Comparison of ENCODE assay signal across 11 cellular contexts in genomic region chr6:169112483-169113320, GRCh38.
DNase-seq lines count a peak whose midpoint lies in the region; ATAC-seq, FAIRE-seq and TF ChIP-seq lines count a peak whose summit lies in the region.
"Had no signal": no experiment of that assay in that cellular context is flagged by ENCODE, and none has a peak within 500 bp of the region (broad histone marks: within the 10 kb centered on the region; RNA-seq: fewer than 3 reads in every experiment).

No MANE protein-coding gene starts in this region.

- H3K4me1 Mint-ChIP-seq in GM23338: peaks cover 26% of the 10 kb centered on the region

- no peak overlapping the region for H3K9ac ChIP-seq in H1 (replicated peaks in 1 of 4; ENCODE audit: extremely low read depth in 1 of 4, low read depth in 3 of 4, low read length in 3 of 4)

- H3K79me1 ChIP-seq in H1 (ENCODE audit: low read depth, low read length): no peaks in the 10 kb centered on the region

- H3K4me1 ChIP-seq in GM23338 (ENCODE audit: insufficient read depth): peaks cover 11% of the 10 kb centered on the region; the same call in 1 of the 2 replicates
- H3K4me1 ChIP-seq in H1 (replicated peaks in 1 of 4; ENCODE audit: control insufficient read depth in 3 of 4, insufficient read depth in 4 of 4, low read length in 3 of 4): peaks cover 0 to 16% (median 4%) of the 10 kb centered on the region in 4 experiments; a peak in 3 of 7 replicates
- H3K4me1 ChIP-seq: left lung had no signal

- H2AFZ ChIP-seq in GM23338 (no peak overlapping the region), H1 (ENCODE audit: low read length) (no peak overlapping the region)

- TF ChIP-seq RAD21 in H1 (IDR thresholded peaks at IDR 0.05 in 1 of 2, conservative IDR thresholded peaks at IDR 0.05 in 1 of 2; ENCODE audit: low read depth in 2 of 2, low read length in 2 of 2): no peak

- H3K27ac ChIP-seq in GM23338 (ENCODE audit: low read depth) (no peak overlapping the region), H1 (ENCODE audit: low read depth, low read length) (no peak overlapping the region)
- H3K27ac ChIP-seq: left lung had no signal

- no peak overlapping the region for H2BK20ac ChIP-seq in H1 (ENCODE audit: low read length)

- CTCF ChIA-PET in H1 (lab: Charles Lee; ENCODE audit: partially characterized antibody): interaction anchor here (1.4 kb wide), 1 partner anchor 9 kb away, joined by 3 read pairs; no protein-coding TSS in a partner anchor

- no peak overlapping the region for H3K4me3 Mint-ChIP-seq in GM23338

- H3K18ac ChIP-seq in H1 (ENCODE audit: extremely low read depth, low read length): no peak overlapping the region; the same call in 1 of the 2 replicates

- peak overlapping the region; percentile 71; the same call in 1 of the 2 replicates for H2BK12ac ChIP-seq in H1 (ENCODE audit: low read depth, low read length)

- H3K27me3 ChIP-seq in GM23338 (ENCODE audit: insufficient read depth): no peaks in the 10 kb centered on the region
- no peaks in the 10 kb centered on the region for H3K27me3 ChIP-seq in H1 (replicated peaks in 1 of 4; ENCODE audit: control insufficient read depth in 3 of 4, extremely low read depth in 1 of 4, insufficient read depth in 3 of 4, low read length in 3 of 4)
- H3K27me3 ChIP-seq: left lung had no signal

- no peaks in the 10 kb centered on the region for H4K20me1 ChIP-seq in GM23338 (replicated peaks; ENCODE audit: insufficient read depth)
- H4K20me1 ChIP-seq in H1 (replicated peaks in 1 of 2; ENCODE audit: control insufficient read depth in 1 of 2, insufficient read depth in 2 of 2, low read length in 2 of 2): no peaks in the 10 kb centered on the region

- H3K14ac ChIP-seq in H1 (ENCODE audit: insufficient read length): no peak overlapping the region

- peaks cover 26% of the 10 kb centered on the region for H3K36me3 Mint-ChIP-seq in GM23338 (ENCODE audit: low read depth)

- H2BK5ac ChIP-seq in H1 (ENCODE audit: low read depth, low read length): 0 out of 2 replicates have a peak overlapping the region, but pooled peaks have one; percentile 24

- H3K9me3 Mint-ChIP-seq in GM23338: peaks cover 24% of the 10 kb centered on the region

- H3K4me3 ChIP-seq in GM23338: no peak overlapping the region
- H3K4me3 ChIP-seq in H1 (ENCODE audit: extremely low read depth in 1 of 4, insufficient read depth in 2 of 4, low read depth in 3 of 4, low read length in 4 of 4): peak overlapping the region in 1 of 4 experiments; percentile 27; a peak in 1 of 8 replicates
- H3K4me3 ChIP-seq: left lung had no signal

- H3K27ac Mint-ChIP-seq in GM23338: no peak overlapping the region
- H3K27ac Mint-ChIP-seq: progenitor cell of endocrine pancreas had no signal

- WGBS in H1 (ENCODE audit: extremely low coverage in 1 of 2, insufficient coverage in 1 of 2, insufficient read length in 1 of 2, insufficient replicate concordance in 2 of 2, low coverage in 1 of 2, low lambda C conversion rate in 2 of 2, missing lambda C conversion rate in 1 of 2), 2 experiments: 22% methylated on average over 10 of the region's 10 CpGs; no CpG with 5 or more reads in 1 of the 2 experiments

- ATAC-seq in GM18870 (IDR thresholded peaks at IDR 0.05; ENCODE audit: unreplicated experiment) (peak; percentile 69), GM23338 (peak; percentile 77), HG03442 (IDR thresholded peaks at IDR 0.05; ENCODE audit: unreplicated experiment) (peak; percentile 86)
- ATAC-seq: left lung had no signal

- peaks cover 13% of the 10 kb centered on the region; the same call in 1 of the 2 replicates for H3K9me2 ChIP-seq in GM23338 (ENCODE audit: insufficient read depth)

- H2AK5ac ChIP-seq in H1 (ENCODE audit: low read depth, low read length): no peak overlapping the region

- H3K56ac ChIP-seq in H1 (replicated peaks; ENCODE audit: insufficient read length, low read depth, low read length): no peak overlapping the region

- H3F3A ChIP-seq in GM23338 (replicated peaks; ENCODE audit: low read depth): no peaks in the 10 kb centered on the region

- H3K4ac ChIP-seq in H1 (replicated peaks; ENCODE audit: insufficient read length, low read depth, low read length): no peak overlapping the region

- H3K23ac ChIP-seq in H1 (ENCODE audit: insufficient read length): no peak overlapping the region

- no peak overlapping the region for H2BK15ac ChIP-seq in H1 (ENCODE audit: low read length)

- peaks cover 10 to 16% of the 10 kb centered on the region in 2 experiments; a peak in 3 of 4 replicates for H3K9me3 ChIP-seq in H1 (ENCODE audit: insufficient read depth in 2 of 2, low read depth in 1 of 2, low read length in 1 of 2)
- H3K9me3 ChIP-seq: left lung had no signal

- FAIRE-seq in H1 (lab: Jason Lieb, UNC) (peak; percentile 60), D721Med (lab: Jason Lieb, UNC) (no peak)

- POLR2A ChIA-PET in H1 (lab: Charles Lee; ENCODE audit: partially characterized antibody): interaction anchor here (0.7 kb wide), 1 partner anchor 27 kb away, joined by 4 read pairs; no protein-coding TSS in a partner anchor

- H4K5ac ChIP-seq in H1 (ENCODE audit: insufficient read length, low read depth, low read length): no peak overlapping the region

- peaks cover 4% of the 10 kb centered on the region for H3K27me3 Mint-ChIP-seq in GM23338 (ENCODE audit: insufficient read depth, low read depth, poor library complexity)

- peak overlapping the region; percentile 29 for H2BK120ac ChIP-seq in H1 (replicated peaks; ENCODE audit: low read depth, low read length)

- peak; percentile 17 for DNase-seq in GM23338 (ENCODE audit: low spot score)
- DNase-seq in H1 (ENCODE audit: low read depth in 1 of 2, low spot score in 2 of 2): no peak
- DNase-seq in NAMALWA (ENCODE audit: low spot score): no peak
- no peak for DNase-seq in D341Med (ENCODE audit: low spot score)
- DNase-seq in NCI-H1105 treated with DMSO at 0.1 percent for 48 hours (lab: John Stamatoyannopoulos, UW): no peak
- DNase-seq in D721Med (ENCODE audit: insufficient read length, low spot score): no peak
- DNase-seq: left lung, NCI-H226 had no signal

- peak overlapping the region; percentile 48; the same call in 1 of the 2 replicates for H3K4me2 ChIP-seq in GM23338
- H3K4me2 ChIP-seq in H1 (ENCODE audit: insufficient read depth in 1 of 2, low read depth in 2 of 2, low read length in 2 of 2): peak overlapping the region; percentile 45 to 48

- no peak overlapping the region for H4K91ac ChIP-seq in H1 (replicated peaks; ENCODE audit: insufficient read length, low read length)

- H3K23me2 ChIP-seq in H1 (ENCODE audit: low read depth, low read length): no peaks in the 10 kb centered on the region

- no peaks in the 10 kb centered on the region for H3K79me2 ChIP-seq in GM23338 (replicated peaks; ENCODE audit: insufficient read depth)
- no peaks in the 10 kb centered on the region for H3K79me2 ChIP-seq in H1 (ENCODE audit: control insufficient read depth in 1 of 2, insufficient read depth in 2 of 2, low read length in 2 of 2)

- TF ChIP-seq POLR2A in H1 (IDR thresholded peaks at IDR 0.05; ENCODE audit: control extremely low read depth in 1 of 2, low read depth in 2 of 2, low read length in 2 of 2): no peak

- TF ChIP-seq EP300 in H1 (IDR thresholded peaks at IDR 0.05; ENCODE audit: borderline replicate concordance in 1 of 2, low read depth in 2 of 2, low read length in 2 of 2): 0 out of 3 replicates have a peak, but pooled peaks of 1 of the 2 experiments have one; percentile 19

- H3K36me3 ChIP-seq in GM23338 (ENCODE audit: insufficient read depth) (no peaks in the 10 kb centered on the region), H1 (ENCODE audit: control insufficient read depth in 2 of 4, insufficient read depth in 4 of 4, low read length in 3 of 4) (no peaks in the 10 kb centered on the region)
- H3K36me3 ChIP-seq: left lung had no signal

- no peak overlapping the region for H4K8ac ChIP-seq in H1 (ENCODE audit: extremely low read depth, insufficient read depth, low read length)

- TF ChIP-seq CTCF in GM23338 (conservative IDR thresholded peaks at IDR 0.05; ENCODE audit: low read depth in 2 of 2): no peak
- no peak for TF ChIP-seq CTCF in H1 (IDR thresholded peaks at IDR 0.05; ENCODE audit: control extremely low read depth in 1 of 3, insufficient read depth in 1 of 3, low read depth in 1 of 3, low read length in 3 of 3)
- TF ChIP-seq CTCF in D721Med (IDR thresholded peaks at IDR 0.05; ENCODE audit: insufficient read depth, missing control alignments): no peak

TF ChIP-seq in GM23338, 12 proteins besides CTCF, POLR2A, EP300 and RAD21 (continues in another document):
- no peak for TF ChIP-seq CREB1 (CRISPR knock-in tag; IDR thresholded peaks at IDR 0.05; ENCODE audit: low read depth)
- no peak for TF ChIP-seq ETS1 (IDR thresholded peaks at IDR 0.05)
- TF ChIP-seq EZH2 (IDR thresholded peaks at IDR 0.05; ENCODE audit: low read depth, unreplicated experiment): no peak
- TF ChIP-seq EZH2phosphoT487 (IDR thresholded peaks at IDR 0.05; ENCODE audit: unreplicated experiment): no peak
- TF ChIP-seq ZNF114 (CRISPR knock-in tag; IDR thresholded peaks at IDR 0.05): no peak
- no peak for TF ChIP-seq JUNB (IDR thresholded peaks at IDR 0.05; ENCODE audit: unreplicated experiment)

TF ChIP-seq in H1, 55 proteins besides CTCF, POLR2A, EP300 and RAD21 (continues in another document):
- TF ChIP-seq, protein P1, sequence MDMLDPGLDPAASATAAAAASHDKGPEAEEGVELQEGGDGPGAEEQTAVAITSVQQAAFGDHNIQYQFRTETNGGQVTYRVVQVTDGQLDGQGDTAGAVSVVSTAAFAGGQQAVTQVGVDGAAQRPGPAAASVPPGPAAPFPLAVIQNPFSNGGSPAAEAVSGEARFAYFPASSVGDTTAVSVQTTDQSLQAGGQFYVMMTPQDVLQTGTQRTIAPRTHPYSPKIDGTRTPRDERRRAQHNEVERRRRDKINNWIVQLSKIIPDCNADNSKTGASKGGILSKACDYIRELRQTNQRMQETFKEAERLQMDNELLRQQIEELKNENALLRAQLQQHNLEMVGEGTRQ (IDR thresholded peaks at IDR 0.05; ENCODE audit: low read length): no peak
- TF ChIP-seq BRCA1 (IDR thresholded peaks at IDR 0.05; ENCODE audit: low read depth, low read length) (no peak), FOSL1 (IDR thresholded peaks at IDR 0.05; ENCODE audit: insufficient read depth, low read depth, low read length) (no peak), MAX (IDR thresholded peaks at IDR 0.05) (0 out of 2 replicates have a peak, but pooled peaks have one; percentile 28)
